ENCODE assay signal across 10 cellular contexts in the genomic region with DNA sequence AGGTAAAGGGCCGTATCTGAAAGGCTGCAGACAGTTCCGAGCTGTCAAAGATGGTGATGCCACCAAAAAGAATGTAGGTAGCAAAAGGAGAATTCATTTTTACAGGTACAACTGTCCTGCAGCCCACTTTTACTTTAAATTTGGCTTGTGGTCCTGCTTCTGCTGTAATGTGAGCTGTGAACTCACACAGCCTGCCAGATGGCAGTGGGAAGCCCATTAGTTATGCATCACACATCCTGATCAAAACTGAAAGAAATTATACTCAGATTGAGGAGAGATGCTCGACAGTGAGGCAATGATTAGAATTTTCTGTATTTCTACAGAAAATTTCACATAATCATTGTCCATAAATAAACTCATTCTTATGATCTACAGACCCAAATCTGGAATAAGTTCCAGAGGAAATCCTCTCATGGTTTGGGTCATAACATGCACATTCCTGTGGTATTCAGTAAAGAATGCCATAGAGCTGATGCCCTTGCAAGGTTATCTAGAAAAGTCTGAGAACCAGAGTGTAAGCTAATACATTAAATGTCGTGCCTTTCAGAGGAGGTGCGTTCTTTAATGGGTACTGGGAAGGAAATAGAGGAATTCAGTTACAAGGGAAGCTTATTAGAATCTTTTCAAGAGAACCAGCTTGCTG. TPM values are rescaled to one million over a fixed set of nuclear protein-coding genes. Genes with fewer than 3 reads are reported as not detected.
DNase-seq lines count a peak whose midpoint lies in the region; ATAC-seq and TF ChIP-seq lines count a peak whose summit lies in the region.
"Had no signal": no experiment of that assay in that cellular context is flagged by ENCODE, and none has a peak within 500 bp of the region (broad histone marks: within the 10 kb centered on the region; RNA-seq: fewer than 3 reads in every experiment).

No MANE protein-coding gene starts in this region.

- POLR2A ChIA-PET in naive thymus-derived CD4-positive, alpha-beta T cell (lab: Charles Lee), result interaction anchor here (0.9 to 5.4 kb wide), 5 partner anchors 10 to 58 kb away, joined by 3 to 74 read pairs (median 6); no protein-coding TSS in a partner anchor

- CTCF ChIA-PET in naive thymus-derived CD4-positive, alpha-beta T cell (lab: Charles Lee), result interaction anchor here (0.7 to 2.6 kb wide), 5 partner anchors 10 to 87 kb away, joined by 3 to 11 read pairs (median 6); no protein-coding TSS in a partner anchor

- TF ChIP-seq CTCF in brain microvascular endothelial cell (IDR thresholded peaks at IDR 0.05; ENCODE audit: low read depth, low read length, missing control alignments) (no peak), transverse colon (IDR thresholded peaks at IDR 0.05) (no peak)

- H3K9me3 ChIP-seq in naive thymus-derived CD4-positive, alpha-beta T cell (ENCODE audit: control insufficient read depth in 2 of 3, low read length in 3 of 3), result no peaks in the 10 kb centered on the region
- H3K9me3 ChIP-seq in transverse colon (no peaks in the 10 kb centered on the region), HAP-1 (no peaks in the 10 kb centered on the region)
- H3K9me3 ChIP-seq: upper lobe of left lung had no signal

- H3K9me3 Mint-ChIP-seq in naive thymus-derived CD4-positive, alpha-beta T cell, result peaks cover 0 to 11% (median 0%) of the 10 kb centered on the region in 11 donors

- H3K4me3 Mint-ChIP-seq in naive thymus-derived CD4-positive, alpha-beta T cell, result peak overlapping the region in 1 of 10 donors; percentile 40

- H3K27me3 Mint-ChIP-seq in naive thymus-derived CD4-positive, alpha-beta T cell, result peaks cover 0 to 2% (median 0%) of the 10 kb centered on the region in 5 donors

- 62 to 63% methylated on average over 3 to 5 of the region's 5 CpGs for WGBS in transverse colon (ENCODE audit: low coverage in 1 of 2), 2 donors

- peak overlapping the region in 2 of 9 donors; percentile 63 to 71 for H3K27ac Mint-ChIP-seq in naive thymus-derived CD4-positive, alpha-beta T cell

- intact Hi-C loops in naive thymus-derived CD4-positive, alpha-beta T cell (cut with micrococcal nuclease), result loop anchor here in 1 of 2 donors (1.0 kb wide), 1 partner anchor 11 kb away; no protein-coding TSS in a partner anchor
- intact Hi-C loops in transverse colon (cut with DNase I; ENCODE audit: low total_unique reads), result no loop called here

- H3K4me3 ChIP-seq in brain microvascular endothelial cell (ENCODE audit: low read depth, low read length) (no peak overlapping the region), transverse colon (no peak overlapping the region), HAP-1 (no peak overlapping the region)
- no peak overlapping the region for H3K4me3 ChIP-seq in naive thymus-derived CD4-positive, alpha-beta T cell (ENCODE audit: low read length)
- H3K4me3 ChIP-seq: upper lobe of left lung had no signal

- H3K27ac ChIP-seq in brain microvascular endothelial cell (no peak overlapping the region), transverse colon (no peak overlapping the region)
- no peak overlapping the region for H3K27ac ChIP-seq in naive thymus-derived CD4-positive, alpha-beta T cell (ENCODE audit: low read depth, low read length)
- H3K27ac ChIP-seq: upper lobe of left lung had no signal

- TF ChIP-seq EP300 in transverse colon (IDR thresholded peaks at IDR 0.05; ENCODE audit: low read depth), result no peak

- H3K36me3 Mint-ChIP-seq in naive thymus-derived CD4-positive, alpha-beta T cell, result peaks cover 0 to 13% (median 0%) of the 10 kb centered on the region in 5 donors

- H3K27me3 ChIP-seq in brain microvascular endothelial cell (replicated peaks) (no peaks in the 10 kb centered on the region), transverse colon (no peaks in the 10 kb centered on the region), HAP-1 (ENCODE audit: low read depth) (no peaks in the 10 kb centered on the region)
- no peaks in the 10 kb centered on the region for H3K27me3 ChIP-seq in naive thymus-derived CD4-positive, alpha-beta T cell (ENCODE audit: control insufficient read depth in 2 of 2, insufficient read depth in 2 of 2, low read length in 2 of 2)
- H3K27me3 ChIP-seq: upper lobe of left lung had no signal

- in situ Hi-C loops in brain microvascular endothelial cell (cut with HindIII; ENCODE audit: low pct_ligation_motif_present, low sequenced_read_pairs), result no loop called here
- in situ Hi-C loops in transverse colon (cut with MboI; ENCODE audit: low pct_ligation_motif_present in 1 of 4, low pct_unique_long_range_greater_than_20kb in 1 of 4, low sequenced_read_pairs in 3 of 4), result no loop called here
- in situ Hi-C loops in HAP-1 (cut with MboI; ENCODE audit: low sequenced_read_pairs), result no loop called here

- peaks cover 11 to 14% of the 10 kb centered on the region in 2 donors for H3K4me1 ChIP-seq in naive thymus-derived CD4-positive, alpha-beta T cell (ENCODE audit: control insufficient read depth in 2 of 2, insufficient read depth in 2 of 2, low read length in 2 of 2)
- H3K4me1 ChIP-seq in transverse colon, result no peaks in the 10 kb centered on the region
- no peaks in the 10 kb centered on the region for H3K4me1 ChIP-seq in HAP-1
- H3K4me1 ChIP-seq: upper lobe of left lung had no signal

- H3K36me3 ChIP-seq in brain microvascular endothelial cell (replicated peaks) (no peaks in the 10 kb centered on the region), transverse colon (no peaks in the 10 kb centered on the region), HAP-1 (replicated peaks) (no peaks in the 10 kb centered on the region)
- no peaks in the 10 kb centered on the region for H3K36me3 ChIP-seq in naive thymus-derived CD4-positive, alpha-beta T cell (ENCODE audit: control insufficient read depth in 2 of 3, insufficient read depth in 3 of 3, low read length in 3 of 3)
- H3K36me3 ChIP-seq: upper lobe of left lung had no signal

- ATAC-seq in naive thymus-derived CD4-positive, alpha-beta T cell, result peak; percentile 49
- no peak for ATAC-seq in GM18873 (IDR thresholded peaks at IDR 0.05; ENCODE audit: low FRiP score, unreplicated experiment)
- ATAC-seq: Panc1 had no signal

- DNase-seq in EL (peak; percentile 87), M059J (ENCODE audit: low read depth) (peak; percentile 79), brain microvascular endothelial cell (peak; percentile 62), transverse colon (no peak), NCI-H1436 (lab: John Stamatoyannopoulos, UW) (no peak), HAP-1 (ENCODE audit: low spot score in 2 of 2) (no peak)
- no peak for DNase-seq in naive thymus-derived CD4-positive, alpha-beta T cell
- DNase-seq: upper lobe of left lung had no signal

- H3K4me1 Mint-ChIP-seq in naive thymus-derived CD4-positive, alpha-beta T cell, result peaks cover 8 to 28% (median 25%) of the 10 kb centered on the region in 7 donors

- no peak for TF ChIP-seq POLR2A in transverse colon (IDR thresholded peaks at IDR 0.05)

RNA-seq across cellular contexts. Expression of a gene that starts 23.9 kb away (rescaled TPM):
- total RNA-seq in M059J (2014; rRNA removed; shearing (Covaris generic)), result 13.0 and 15.8 TPM in 2 replicates
- total RNA-seq in naive thymus-derived CD4-positive, alpha-beta T cell, result 10 to 100 TPM in 4 of 5 experiments, 1 to 10 TPM in 1; 5.1 to 39.2 (median 30.8) TPM
- 1 to 10 TPM; 3.0 to 3.5 TPM for polyA plus RNA-seq in naive thymus-derived CD4-positive, alpha-beta T cell
- 10 to 100 TPM in 1 of 4 donors, 1 to 10 TPM in 3; 2.2 to 16.3 (median 5.6) TPM for total RNA-seq in transverse colon

Comparison
In these comparisons a context has a peak if more than half of its experiments do, and no peak if none do; other contexts are left out.
1. DNase-seq: peak in EL (single experiment), M059J (single experiment) and brain microvascular endothelial cell (single experiment); none in naive thymus-derived CD4-positive, alpha-beta T cell (0 of 9), transverse colon (single experiment), NCI-H1436 (single experiment) and HAP-1 (0 of 2).